Comparison of ENCODE assay signal across 11 cellular contexts in genomic region chr3:152283492-152284381, GRCh38. TPM values are rescaled to one million over a fixed set of nuclear protein-coding genes. Genes with fewer than 3 reads are reported as not detected.
A peak's percentile ranks its signal among the peaks of the same experiment; 100 is the strongest.
DNase-seq lines count a peak whose midpoint lies in the region; ATAC-seq and TF ChIP-seq lines count a peak whose summit lies in the region.
"Had no signal": no experiment of that assay in that cellular context is flagged by ENCODE, and none has a peak within 500 bp of the region (broad histone marks: within the 10 kb centered on the region; RNA-seq: fewer than 3 reads in every experiment).

No MANE protein-coding gene starts in this region.

- CTCF ChIA-PET in T-cell (lab: Charles Lee): interaction anchor here in 1 of 2 donors (0.7 to 3.0 kb wide), 10 partner anchors 8 to 100 kb away, joined by 3 to 9 read pairs (median 4); no protein-coding TSS in a partner anchor

- no peaks in the 10 kb centered on the region for H3K36me3 Mint-ChIP-seq in T-cell

- peaks cover 83 to 91% (median 85%) of the 10 kb centered on the region in 3 donors for H3K4me1 Mint-ChIP-seq in T-cell

- no peaks in the 10 kb centered on the region for H3K27me3 ChIP-seq in left lung
- H3K27me3 ChIP-seq: Peyer's patch had no signal

- no peaks in the 10 kb centered on the region for H3K36me3 ChIP-seq in left lung
- H3K36me3 ChIP-seq: Peyer's patch had no signal

- no peak overlapping the region for H3K4me3 ChIP-seq in left lung
- no peak overlapping the region for H3K4me3 ChIP-seq in foreskin fibroblast (ENCODE audit: low read depth in 1 of 2, low read length in 2 of 2)
- H3K4me3 ChIP-seq: Peyer's patch had no signal

- H3K4me1 ChIP-seq in left lung: peaks cover 54 to 87% of the 10 kb centered on the region in 2 donors

- H3K27ac ChIP-seq in 22Rv1: peak overlapping the region; percentile 38
- H3K27ac ChIP-seq in left lung: peak overlapping the region; percentile 1 to 3

- TF ChIP-seq CTCF in 22Rv1 (IDR thresholded peaks at IDR 0.05): no peak
- no peak for TF ChIP-seq CTCF in left lung (IDR thresholded peaks at IDR 0.05)
- no peak for TF ChIP-seq CTCF in foreskin fibroblast (IDR thresholded peaks at IDR 0.05; ENCODE audit: low read depth, low read length)

- H3K27ac Mint-ChIP-seq in T-cell: peak overlapping the region; percentile 79 to 83

- peak overlapping the region; percentile 54 to 71 (median 59) for H3K4me3 Mint-ChIP-seq in T-cell

- H3K9me3 Mint-ChIP-seq in T-cell: no peaks in the 10 kb centered on the region

- no peaks in the 10 kb centered on the region for H3K27me3 Mint-ChIP-seq in T-cell

- intact Hi-C loops in left lung (cut with DNase I): no loop called here

- no peaks in the 10 kb centered on the region for H3K9me3 ChIP-seq in left lung
- H3K9me3 ChIP-seq: Peyer's patch had no signal

- DNase-seq in T-cell (no peak), left lung (no peak), SK-N-DZ (ENCODE audit: low spot score) (no peak), cerebellum (ENCODE audit: low spot score) (no peak), foreskin fibroblast (no peak), cerebellar nuclear complex (lab: John Stamatoyannopoulos, UW) (no peak)
- DNase-seq: DMS79, hypothalamus, Peyer's patch had no signal

- ATAC-seq in GM18511 (IDR thresholded peaks at IDR 0.05; ENCODE audit: unreplicated experiment): peak; percentile 31
- ATAC-seq in T-cell (replicated peaks in 1 of 4): no peak
- peak; percentile 26 for ATAC-seq in left lung

- POLR2A ChIA-PET in T-cell (lab: Charles Lee): interaction anchor here (0.8 to 2.6 kb wide), 8 partner anchors 9 to 40 kb away, joined by 3 to 15 read pairs (median 6); partner anchors contain the start of gene MBNL1 (in 1 of the 2)

RNA-seq across cellular contexts. Expression of gene MBNL1, which starts 15.0 kb away (rescaled TPM):
- 100 to 1,000 TPM; 408 to 705 (median 423) TPM for total RNA-seq in T-cell
- 100 to 1,000 TPM; 226 to 246 TPM for total RNA-seq in left lung
- 11.7 and 12.0 TPM in 2 replicates for polyA plus RNA-seq in SK-N-DZ (2014; cell fraction: cytosol; rRNA removed)
- polyA plus RNA-seq in SK-N-DZ (2014; cell fraction: nucleus; rRNA removed): 20.1 TPM in 2 replicates
- 69.0 TPM for total RNA-seq in cerebellum

Comparison
In these comparisons a context has a peak if more than half of its experiments do, and no peak if none do; other contexts are left out.
1. ATAC-seq: peak in GM18511 (single experiment) and left lung (single experiment); none in T-cell (0 of 4).